Comparison of ENCODE assay signal across 18 cellular contexts in the genomic region with DNA sequence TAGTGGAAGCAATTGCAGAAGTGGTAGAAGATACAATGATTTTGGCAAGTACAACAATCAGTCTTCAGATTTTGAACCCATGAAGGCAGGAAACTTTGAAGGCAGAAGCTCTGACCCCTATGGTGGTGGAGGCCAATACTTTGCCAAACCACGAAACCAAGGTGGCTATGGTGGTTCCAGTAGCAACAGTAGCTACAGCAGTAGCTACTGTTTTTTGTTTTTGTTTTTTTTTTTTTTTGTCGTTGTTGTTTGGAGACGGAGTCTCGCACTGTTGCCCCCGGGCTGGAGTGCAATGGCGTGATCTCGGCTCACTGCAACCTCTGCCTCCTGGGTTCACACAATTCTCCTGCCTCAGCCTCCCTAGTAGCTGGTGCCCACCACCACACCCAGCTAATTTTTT. TPM values are rescaled to one million over a fixed set of nuclear protein-coding genes. Genes with fewer than 3 reads are reported as not detected.
A peak's percentile ranks its signal among the peaks of the same experiment; 100 is the strongest.
DNase-seq lines count a peak whose midpoint lies in the region; ATAC-seq lines count a peak whose summit lies in the region.
"Had no signal": no experiment of that assay in that cellular context is flagged by ENCODE, and none has a peak within 500 bp of the region (broad histone marks: within the 10 kb centered on the region; RNA-seq: fewer than 3 reads in every experiment).

No MANE protein-coding gene starts in this region.

- no peak for ATAC-seq in stimulated activated naive CD8-positive, alpha-beta T cell treated with anti-CD3 and anti-CD28 coated beads, Interleukin-15, Interleukin-2, amounts not matched to agents 100 U/mL and 50 U/mL, for 24 hours
- ATAC-seq: GM23338 had no signal

- no peak overlapping the region for H3K4me3 Mint-ChIP-seq in stimulated activated naive CD8-positive, alpha-beta T cell treated with anti-CD3 and anti-CD28 coated beads, Interleukin-15, Interleukin-2, amounts not matched to agents 100 ng/mL and 50 ng/mL, for 24 hours
- H3K4me3 Mint-ChIP-seq in activated naive CD8-positive, alpha-beta T cell treated with anti-CD3 and anti-CD28 coated beads for 36 hours = no peak overlapping the region
- H3K4me3 Mint-ChIP-seq: GM23338 had no signal

- H3K4me1 Mint-ChIP-seq in stimulated activated naive CD8-positive, alpha-beta T cell treated with anti-CD3 and anti-CD28 coated beads, Interleukin-15, Interleukin-2, amounts not matched to agents 100 ng/mL and 50 ng/mL, for 24 hours (ENCODE audit: low read depth) = peaks cover 68% of the 10 kb centered on the region
- H3K4me1 Mint-ChIP-seq in activated naive CD8-positive, alpha-beta T cell treated with anti-CD3 and anti-CD28 coated beads for 36 hours = peaks cover 58% of the 10 kb centered on the region
- H3K4me1 Mint-ChIP-seq: GM23338 had no signal

- DNase-seq in stimulated activated naive CD8-positive, alpha-beta T cell treated with anti-CD3 and anti-CD28 coated beads, Interleukin-15, Interleukin-2, amounts not matched to agents 100 U/mL and 50 U/mL, for 24 hours = no peak
- DNase-seq in activated naive CD8-positive, alpha-beta T cell treated with anti-CD3 and anti-CD28 coated beads for 36 hours = no peak
- DNase-seq in myocyte (ENCODE audit: low read depth) (peak; percentile 18), amniotic stem cell (lab: John Stamatoyannopoulos, UW) (no peak), NCI-H2029 (lab: John Stamatoyannopoulos, UW) (no peak)
- DNase-seq in stimulated activated CD4-positive, alpha-beta T cell treated with anti-CD3 and anti-CD28 coated beads, Interleukin-4, amount 100 ng/mL, for 24 hours = no peak
- DNase-seq: ACHN, C1 segment of cervical spinal cord, HCEC 1CT, NCI-H1048, NCI-H1436, NCI-H1930, NCI-H345, NCI-H524 treated with DMSO at 0.1 percent for 48 hours had no signal

- H3K27ac Mint-ChIP-seq in stimulated activated naive CD8-positive, alpha-beta T cell treated with anti-CD3 and anti-CD28 coated beads, Interleukin-15, Interleukin-2, amounts not matched to agents 100 ng/mL and 50 ng/mL, for 24 hours = peak overlapping the region; percentile 39
- peak overlapping the region; percentile 6 for H3K27ac Mint-ChIP-seq in activated naive CD8-positive, alpha-beta T cell treated with anti-CD3 and anti-CD28 coated beads for 36 hours
- H3K27ac Mint-ChIP-seq: GM23338 had no signal

- H3K9me3 Mint-ChIP-seq in stimulated activated naive CD8-positive, alpha-beta T cell treated with anti-CD3 and anti-CD28 coated beads, Interleukin-15, Interleukin-2, amounts not matched to agents 100 ng/mL and 50 ng/mL, for 24 hours = peaks cover 3% of the 10 kb centered on the region
- peaks cover 4% of the 10 kb centered on the region for H3K9me3 Mint-ChIP-seq in activated naive CD8-positive, alpha-beta T cell treated with anti-CD3 and anti-CD28 coated beads for 36 hours
- H3K9me3 Mint-ChIP-seq: GM23338 had no signal

- no peaks in the 10 kb centered on the region for H3K27me3 Mint-ChIP-seq in stimulated activated naive CD8-positive, alpha-beta T cell treated with anti-CD3 and anti-CD28 coated beads, Interleukin-15, Interleukin-2, amounts not matched to agents 100 ng/mL and 50 ng/mL, for 24 hours
- no peaks in the 10 kb centered on the region for H3K27me3 Mint-ChIP-seq in activated naive CD8-positive, alpha-beta T cell treated with anti-CD3 and anti-CD28 coated beads for 36 hours

- no peaks in the 10 kb centered on the region for H3K36me3 Mint-ChIP-seq in stimulated activated naive CD8-positive, alpha-beta T cell treated with anti-CD3 and anti-CD28 coated beads, Interleukin-15, Interleukin-2, amounts not matched to agents 100 ng/mL and 50 ng/mL, for 24 hours (ENCODE audit: low read depth)
- peaks cover 5% of the 10 kb centered on the region for H3K36me3 Mint-ChIP-seq in activated naive CD8-positive, alpha-beta T cell treated with anti-CD3 and anti-CD28 coated beads for 36 hours

RNA-seq across cellular contexts. Expression of gene IFNG-AS1, which starts 47.4 kb away (rescaled TPM):
- not detected for total RNA-seq in activated naive CD8-positive, alpha-beta T cell treated with anti-CD3 and anti-CD28 coated beads for 36 hours
- 1.8 TPM in 1 of 2 replicates, not detected in the other for total RNA-seq in myocyte
- polyA plus RNA-seq in myocyte (2012) = 0.11 TPM
- total RNA-seq: GM23338, HT1080, MCF 10A had no signal
- polyA plus RNA-seq: GM23338 had no signal
